ENCODE assay signal across 29 cellular contexts in the genomic region with DNA sequence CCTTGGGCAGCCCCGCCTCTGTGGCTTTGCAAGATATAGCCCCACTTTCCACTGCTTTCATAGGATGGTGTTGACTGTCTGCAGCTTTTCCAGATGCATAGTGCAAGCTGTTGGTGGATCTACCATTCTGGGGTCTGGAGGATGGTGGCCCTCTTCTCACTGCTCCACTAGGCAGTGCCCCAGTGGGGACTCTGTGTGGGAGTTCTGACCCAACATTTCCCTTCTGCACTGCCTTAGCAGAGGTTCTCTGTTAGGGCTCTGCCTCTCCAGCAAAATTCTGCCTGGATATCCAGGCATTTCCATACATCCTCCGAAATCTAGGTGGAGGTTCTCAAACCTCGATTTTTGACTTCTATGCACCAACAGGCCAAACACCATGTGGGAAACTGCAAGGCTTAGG.
"Had no signal": no experiment of that assay in that cellular context is flagged by ENCODE, and none has a peak within 500 bp of the region (broad histone marks: within the 10 kb centered on the region; RNA-seq: fewer than 3 reads in every experiment).

No MANE protein-coding gene starts in this region.

- H3K27ac ChIP-seq: neutrophil, pancreas, psoas muscle, skin epidermis, stomach, thoracic aorta, thyroid gland, tibial nerve, upper lobe of left lung, vagina had no signal

- H3K27ac Mint-ChIP-seq: naive thymus-derived CD8-positive, alpha-beta T cell; natural killer cell treated with Interleukin-12 subunit alpha and Interleukin-12 subunit beta and Interleukin-15 and Interleukin-18, amount 100 ng/mL, for 72 hours; nephron progenitor cell; progenitor cell of endocrine pancreas; stimulated activated effector memory CD8-positive, alpha-beta T cell treated with anti-CD3 and anti-CD28 coated beads, Interleukin-12 subunit alpha, Interleukin-12 subunit beta, amount 100 ng/mL, for 72 hours; stimulated activated naive B cell treated with anti-CD40 and anti-IgM and Interleukin-4, amounts not matched to agents 10 μg/mL and 1 μg/mL and 100 μg/mL, for 72 hours; stimulated activated naive CD8-positive, alpha-beta T cell treated with anti-CD3 and anti-CD28 coated beads, Interleukin-15, Interleukin-2, amounts not matched to agents 100 ng/mL and 50 ng/mL, for 24 hours had no signal

- H3K27me3 ChIP-seq: neutrophil, pancreas, stomach, thyroid gland, tibial nerve, upper lobe of left lung, vagina had no signal

- H3K27me3 Mint-ChIP-seq: naive thymus-derived CD8-positive, alpha-beta T cell; natural killer cell treated with Interleukin-12 subunit alpha and Interleukin-12 subunit beta and Interleukin-15 and Interleukin-18, amount 100 ng/mL, for 72 hours; progenitor cell of endocrine pancreas; stimulated activated naive B cell treated with anti-CD40 and anti-IgM and Interleukin-4, amounts not matched to agents 10 μg/mL and 1 μg/mL and 100 μg/mL, for 72 hours; stimulated activated naive CD8-positive, alpha-beta T cell treated with anti-CD3 and anti-CD28 coated beads, Interleukin-15, Interleukin-2, amounts not matched to agents 100 ng/mL and 50 ng/mL, for 24 hours had no signal

- H3K36me3 ChIP-seq: neutrophil, pancreas, thyroid gland had no signal

- H3K9me3 ChIP-seq: neutrophil, pancreas, psoas muscle, thoracic aorta, thyroid gland, upper lobe of left lung, vagina had no signal

- H3K4me1 Mint-ChIP-seq: nephron progenitor cell; neural crest cell; stimulated activated effector memory CD8-positive, alpha-beta T cell treated with anti-CD3 and anti-CD28 coated beads, Interleukin-12 subunit alpha, Interleukin-12 subunit beta, amount 100 ng/mL, for 72 hours had no signal

- FAIRE-seq: pancreas, urothelium cell line had no signal

- H3K4me3 ChIP-seq: pancreas, psoas muscle, skin epidermis, smooth muscle cell, stomach, thoracic aorta, thyroid gland, tibial nerve, upper lobe of left lung, vagina had no signal

- ATAC-seq: naive thymus-derived CD8-positive, alpha-beta T cell; natural killer cell treated with Interleukin-12 subunit alpha and Interleukin-12 subunit beta and Interleukin-15 and Interleukin-18, amount 100 ng/mL, for 72 hours; pancreas; psoas muscle; right cardiac atrium; sciatic nerve; stimulated activated effector memory CD8-positive, alpha-beta T cell treated with anti-CD3 and anti-CD28 coated beads, Interleukin-12 subunit alpha, Interleukin-12 subunit beta, amount 100 ng/mL, for 72 hours; stimulated activated naive B cell treated with anti-CD40 and anti-IgM and Interleukin-4, amounts not matched to agents 10 μg/mL and 1 μg/mL and 100 μg/mL, for 72 hours had no signal

- H3K4me3 Mint-ChIP-seq: naive thymus-derived CD8-positive, alpha-beta T cell; natural killer cell treated with Interleukin-12 subunit alpha and Interleukin-12 subunit beta and Interleukin-15 and Interleukin-18, amount 100 ng/mL, for 72 hours; nephron progenitor cell; neural crest cell; stimulated activated effector memory CD8-positive, alpha-beta T cell treated with anti-CD3 and anti-CD28 coated beads, Interleukin-12 subunit alpha, Interleukin-12 subunit beta, amount 100 ng/mL, for 72 hours; stimulated activated naive B cell treated with anti-CD40 and anti-IgM and Interleukin-4, amounts not matched to agents 10 μg/mL and 1 μg/mL and 100 μg/mL, for 72 hours; stimulated activated naive CD8-positive, alpha-beta T cell treated with anti-CD3 and anti-CD28 coated beads, Interleukin-15, Interleukin-2, amounts not matched to agents 100 ng/mL and 50 ng/mL, for 24 hours had no signal

- H3K4me1 ChIP-seq: pancreas, thyroid gland, upper lobe of left lung, vagina had no signal

- DNase-seq: nephron progenitor cell; nucleus accumbens; psoas muscle; stimulated activated CD4-positive, alpha-beta T cell treated with anti-CD3 and anti-CD28 coated beads, Interleukin-15, amount 100 ng/mL, for 24 hours; stimulated activated CD4-positive, alpha-beta T cell treated with anti-CD3 and anti-CD28 coated beads, Interleukin-2, amount 100 ng/mL, for 24 hours; stimulated activated CD4-positive, alpha-beta T cell treated with anti-CD3 and anti-CD28 coated beads, Interleukin-2, amount 100 ng/mL, for 48 hours; stimulated activated CD4-positive, alpha-beta T cell treated with anti-CD3 and anti-CD28 coated beads, Interleukin-4, amount 100 ng/mL, for 24 hours; stimulated activated naive B cell treated with anti-CD40 and anti-IgM and Interleukin-4, amounts not matched to agents 10 μg/mL and 1 μg/mL and 100 μg/mL, for 72 hours; stimulated activated naive CD4-positive, alpha-beta T cell treated with Interleukin-2 at 50 U/mL for 16 hours; stomach; thyroid gland; trophoblast cell; upper lobe of left lung had no signal

- H3K4me2 ChIP-seq: smooth muscle cell had no signal
